Comparison of ENCODE assay signal across 33 cellular contexts in genomic region chr2:79189465-79189864, GRCh38. TPM values are rescaled to one million over a fixed set of nuclear protein-coding genes. Genes with fewer than 3 reads are reported as not detected.
"Had no signal": no experiment of that assay in that cellular context is flagged by ENCODE, and none has a peak within 500 bp of the region (broad histone marks: within the 10 kb centered on the region; RNA-seq: fewer than 3 reads in every experiment).

No MANE protein-coding gene starts in this region.

- H3K36me3 ChIP-seq: ascending aorta had no signal

- H3K4me1 Mint-ChIP-seq: activated naive CD8-positive, alpha-beta T cell treated with anti-CD3 and anti-CD28 coated beads, Interleukin-2, amount 50 U/mL, for 24 hours; central memory CD8-positive, alpha-beta T cell had no signal

- H3K36me3 Mint-ChIP-seq: brain had no signal

- H3K27me3 Mint-ChIP-seq: activated T-cell treated with anti-CD3 and anti-CD28 coated beads, Interleukin-2, amount 50 U/mL, for 24 hours; central memory CD8-positive, alpha-beta T cell had no signal

- H3K27ac ChIP-seq: ascending aorta, KMS-11, SK-N-MC, VCaP had no signal

- H3K4me2 ChIP-seq: KMS-11 had no signal

- H3K4me3 ChIP-seq: ascending aorta, SK-N-MC had no signal

- H3K27ac Mint-ChIP-seq: activated CD8-positive, alpha-beta T cell treated with anti-CD3 and anti-CD28 coated beads, Interleukin-2, amount 10 ng/mL, durations not matched to agents 7 days and 5 days; activated naive CD4-positive, alpha-beta T cell treated with anti-CD3 and anti-CD28 coated beads, Interleukin-2, amount 50 U/mL, for 72 hours; activated naive CD8-positive, alpha-beta T cell treated with anti-CD3 and anti-CD28 coated beads, Interleukin-2, amount 50 U/mL, for 24 hours; activated T-cell treated with anti-CD3 and anti-CD28 coated beads, Interleukin-2, amount 50 U/mL, for 24 hours; activated T-helper 1 cell treated with anti-CD3 and anti-CD28 coated beads, Interleukin-12 subunit alpha, Interleukin-12 subunit beta, Interleukin-2, Interleukin-4 antibody, amounts not matched to agents 30 ng/mL and 10 ng/mL and 1 ng/mL, durations not matched to agents 14 hours and 24 hours and 36 hours; brain had no signal

- ATAC-seq: activated CD4-positive, CD25-positive, alpha-beta regulatory T cell treated with anti-CD3 and anti-CD28 coated beads, Interleukin-2, amount 50 U/mL, for 24 hours; activated CD8-positive, alpha-beta T cell treated with anti-CD3 and anti-CD28 coated beads, Interleukin-2, amount 10 ng/mL, durations not matched to agents 7 days and 5 days; activated naive CD4-positive, alpha-beta T cell treated with anti-CD3 and anti-CD28 coated beads, Interleukin-2, amount 50 U/mL, for 72 hours; activated naive CD8-positive, alpha-beta T cell treated with anti-CD3 and anti-CD28 coated beads, Interleukin-2, amount 50 U/mL, for 24 hours; Panc1; Right ventricle myocardium inferior had no signal

- H3K27me3 ChIP-seq: ascending aorta had no signal

- H3K9ac ChIP-seq: KMS-11 had no signal

- H3K4me1 ChIP-seq: ascending aorta had no signal

- DNase-seq: activated CD4-positive, alpha-beta T cell treated with anti-CD3 and anti-CD28 coated beads for 4 hours; activated CD4-positive, alpha-beta T cell treated with anti-CD3 and anti-CD28 coated beads, Interleukin-2, amount 50 U/mL, for 4 hours; activated CD8-positive, alpha-beta T cell treated with anti-CD3 and anti-CD28 coated beads, Interleukin-2, amount 10 ng/mL, durations not matched to agents 7 days and 5 days; activated effector memory CD4-positive, alpha-beta T cell treated with Interleukin-2 at 50 U/mL for 16 hours; activated naive CD4-positive, alpha-beta T cell; activated naive CD8-positive, alpha-beta T cell treated with anti-CD3 and anti-CD28 coated beads, Interleukin-2, amount 50 U/mL, for 24 hours; activated T-cell treated with anti-CD3 and anti-CD28 coated beads, Interleukin-2, amount 50 U/mL, for 24 hours; amniotic stem cell; NCI-H1092; NCI-H1417; NCI-H1930; NCI-H2107; NCI-H2171 treated with DMSO at 0.1 percent for 48 hours; NCI-H345; NCI-H510A; NCI-H774; NK-92 treated with Interleukin-12 subunit alpha and Interleukin-12 subunit beta, amount 100 ng/mL, for 24 hours; OCI-M1; RPMI8226; T-helper 1 cell had no signal

- H3K4me3 Mint-ChIP-seq: activated CD8-positive, alpha-beta T cell treated with anti-CD3 and anti-CD28 coated beads, Interleukin-2, amount 10 ng/mL, durations not matched to agents 7 days and 5 days; activated naive CD8-positive, alpha-beta T cell treated with anti-CD3 and anti-CD28 coated beads, Interleukin-2, amount 50 U/mL, for 24 hours; activated T-cell treated with anti-CD3 and anti-CD28 coated beads, Interleukin-2, amount 50 U/mL, for 24 hours; activated T-helper 1 cell treated with anti-CD3 and anti-CD28 coated beads, Interleukin-12 subunit alpha, Interleukin-12 subunit beta, Interleukin-2, Interleukin-4 antibody, amounts not matched to agents 30 ng/mL and 10 ng/mL and 1 ng/mL, durations not matched to agents 14 hours and 24 hours and 36 hours; brain; central memory CD8-positive, alpha-beta T cell had no signal

- H3K9me3 ChIP-seq: ascending aorta had no signal

RNA-seq across cellular contexts. Expression of gene REG3A, which starts 29.9 kb away (rescaled TPM):
- total RNA-seq: activated CD8-positive, alpha-beta T cell treated with anti-CD3 and anti-CD28 coated beads, Interleukin-2, amount 10 ng/mL, durations not matched to agents 7 days and 5 days; activated naive CD4-positive, alpha-beta T cell treated with anti-CD3 and anti-CD28 coated beads, Interleukin-2, amount 50 U/mL, for 72 hours; activated T-helper 1 cell treated with anti-CD3 and anti-CD28 coated beads, Interleukin-12 subunit alpha, Interleukin-12 subunit beta, Interleukin-2, Interleukin-4 antibody, amounts not matched to agents 30 ng/mL and 10 ng/mL and 1 ng/mL, durations not matched to agents 14 hours and 24 hours and 36 hours; ascending aorta; MCF 10A; Right ventricle myocardium inferior; T-helper 2 cell treated with Interferon-gamma antibody and Interleukin-4, amounts not matched to agents 100 ng/mL and 5 ng/mL, for 36 hours had no signal
